12 cellular contexts compared by ENCODE assay signal in the genomic region with DNA sequence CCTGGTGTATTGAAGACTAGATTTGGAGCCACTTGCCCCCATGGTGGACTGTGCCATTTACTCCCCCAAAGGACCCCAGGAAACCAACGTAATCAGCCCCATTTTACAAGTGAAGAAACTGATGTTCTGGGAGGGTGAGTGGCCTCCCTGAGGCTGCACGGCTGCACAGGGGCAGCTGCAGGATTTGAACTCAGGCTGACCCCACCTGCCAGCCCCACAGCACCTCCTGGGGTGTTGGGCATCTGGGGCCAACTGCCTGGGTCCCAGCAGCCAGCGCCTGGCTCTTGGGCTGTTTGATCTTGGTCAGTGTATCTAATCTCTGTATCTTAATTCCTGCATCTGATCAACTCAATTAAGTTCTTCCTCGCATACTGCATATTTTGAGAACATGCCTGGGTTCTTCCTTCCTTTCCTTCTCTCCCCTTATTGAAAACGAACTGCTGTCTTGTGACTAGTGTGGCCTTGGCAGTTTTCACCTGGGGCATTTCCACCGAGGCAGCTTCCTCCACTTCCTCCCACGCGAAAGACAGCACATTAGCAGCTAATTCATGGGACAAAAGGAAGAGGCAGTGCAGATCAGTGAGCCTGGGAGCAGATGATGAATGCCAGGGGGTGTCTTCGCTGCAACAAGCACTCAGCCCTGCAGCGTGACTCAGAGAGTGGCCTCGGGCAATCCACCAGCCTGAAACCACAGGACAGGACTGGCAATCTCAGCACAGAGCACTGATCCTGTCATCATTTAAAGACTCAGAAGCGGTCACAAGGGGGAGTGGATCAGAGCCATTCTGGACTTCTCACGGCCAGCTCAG.
DNase-seq lines count a peak whose midpoint lies in the region; ATAC-seq and TF ChIP-seq lines count a peak whose summit lies in the region.
"Had no signal": no experiment of that assay in that cellular context is flagged by ENCODE, and none has a peak within 500 bp of the region (broad histone marks: within the 10 kb centered on the region; RNA-seq: fewer than 3 reads in every experiment).

No MANE protein-coding gene starts in this region.

- H3K4me1 ChIP-seq in mesodermal cell (ENCODE audit: control insufficient read depth, insufficient read depth, low read length, poor library complexity, severe bottlenecking) (peaks cover 35% of the 10 kb centered on the region), Peyer's patch (no peaks in the 10 kb centered on the region)
- H3K4me1 ChIP-seq: pancreas had no signal

- H3K27ac ChIP-seq in mesodermal cell (ENCODE audit: low read depth, low read length, severe bottlenecking) (peak overlapping the region; percentile 81), Peyer's patch (no peak overlapping the region)
- H3K27ac ChIP-seq: dorsolateral prefrontal cortex, pancreas had no signal

- TF ChIP-seq POLR2A in Peyer's patch (IDR thresholded peaks at IDR 0.05): no peak

- ATAC-seq in HG02623 (IDR thresholded peaks at IDR 0.05; ENCODE audit: unreplicated experiment) (no peak), HG02798 (IDR thresholded peaks at IDR 0.05; ENCODE audit: poor library complexity, unreplicated experiment) (no peak), HG03025 (IDR thresholded peaks at IDR 0.05; ENCODE audit: low FRiP score, unreplicated experiment) (no peak)
- ATAC-seq: pancreas had no signal

- H3K9me3 ChIP-seq in mesodermal cell (ENCODE audit: control insufficient read depth, low read length) (no peaks in the 10 kb centered on the region), Peyer's patch (no peaks in the 10 kb centered on the region)
- H3K9me3 ChIP-seq: pancreas had no signal

- H3K36me3 ChIP-seq in mesodermal cell (ENCODE audit: control insufficient read depth, insufficient read depth, low read length) (no peaks in the 10 kb centered on the region), Peyer's patch (no peaks in the 10 kb centered on the region)
- H3K36me3 ChIP-seq: pancreas had no signal

- no peak overlapping the region for H3K4me3 ChIP-seq in mesodermal cell (ENCODE audit: extremely low read depth, insufficient read depth, low read length, poor library complexity, severe bottlenecking)
- H3K4me3 ChIP-seq in Peyer's patch: no peak overlapping the region
- H3K4me3 ChIP-seq: dorsolateral prefrontal cortex, pancreas had no signal

- no peak for TF ChIP-seq CTCF in Peyer's patch (IDR thresholded peaks at IDR 0.05)

- 30 to 44% methylated on average over 9 to 10 of the region's 13 CpGs for WGBS in mesodermal cell (ENCODE audit: insufficient coverage in 2 of 2), 2 experiments

- H3K27me3 ChIP-seq in Peyer's patch: no peaks in the 10 kb centered on the region
- H3K27me3 ChIP-seq: dorsolateral prefrontal cortex, pancreas had no signal

- peak; percentile 94 for DNase-seq in EH (ENCODE audit: low read depth)
- DNase-seq in NCI-H345 (lab: John Stamatoyannopoulos, UW): peak; percentile 67
- DNase-seq in cerebellum (ENCODE audit: low spot score): peak; percentile 4
- no peak for DNase-seq in Peyer's patch
- DNase-seq: activated T-cell treated with anti-CD3 and anti-CD28 coated beads, Interleukin-2, amount 50 U/mL, for 24 hours; dorsolateral prefrontal cortex; NCI-H510A treated with DMSO at 0.1 percent for 48 hours; pancreas had no signal

Comparison
In these comparisons a context has a peak if more than half of its experiments do, and no peak if none do; other contexts are left out.
1. DNase-seq: peak in EH (single experiment), NCI-H345 (single experiment) and cerebellum (single experiment); none in Peyer's patch (0 of 3).